ENCODE assay signal across 8 cellular contexts in the genomic region with DNA sequence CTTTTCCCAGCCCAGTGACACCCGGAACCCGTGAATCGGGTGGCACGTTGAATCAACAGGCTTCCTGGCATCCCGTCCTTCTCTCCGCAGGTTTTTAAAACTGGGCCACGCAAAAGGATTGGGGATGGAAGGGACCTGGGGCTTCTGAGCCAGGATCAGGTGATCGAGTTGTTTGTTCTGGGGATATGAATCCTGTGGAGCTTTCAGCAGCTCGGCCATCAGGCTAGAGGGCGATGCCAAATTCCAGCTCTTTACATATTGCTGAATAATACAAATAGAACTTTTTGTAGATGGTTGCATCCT. TPM values are rescaled to one million over a fixed set of nuclear protein-coding genes. Genes with fewer than 3 reads are reported as not detected.
DNase-seq lines count a peak whose midpoint lies in the region; ATAC-seq and TF ChIP-seq lines count a peak whose summit lies in the region.

No MANE protein-coding gene starts in this region.

- POLR2A ChIA-PET in naive thymus-derived CD8-positive, alpha-beta T cell (lab: Charles Lee) = interaction anchor here (0.6 to 4.6 kb wide), 13 partner anchors 13 to 581 kb away, joined by 3 to 62 read pairs (median 11); partner anchors contain the start of genes BLTP2, PHF12, POLDIP2 and PROCA1

- peak overlapping the region; percentile 98 for H3K4me3 Mint-ChIP-seq in central memory CD8-positive, alpha-beta T cell
- peak overlapping the region; percentile 94 to 100 (median 100) for H3K4me3 Mint-ChIP-seq in naive thymus-derived CD8-positive, alpha-beta T cell

- H3K27ac ChIP-seq in HUES48 (ENCODE audit: low read depth, low read length) = peak overlapping the region; percentile 97

- peak overlapping the region; percentile 80 for H3K9ac ChIP-seq in HUES48 (ENCODE audit: low read depth, low read length)

- H3K9me3 ChIP-seq in BE2C (no peaks in the 10 kb centered on the region), HUES48 (ENCODE audit: control insufficient read depth, insufficient read depth, low read length) (peaks cover 11% of the 10 kb centered on the region)

- H3K36me3 ChIP-seq in BE2C (peaks cover 4% of the 10 kb centered on the region; the same call in 1 of the 2 replicates), HUES48 (ENCODE audit: control insufficient read depth, insufficient read depth, low read length) (peaks cover 20% of the 10 kb centered on the region)

- H3K4me3 ChIP-seq in BE2C (ENCODE audit: low read depth, low read length) = peak overlapping the region; percentile 93
- peak overlapping the region; percentile 95 for H3K4me3 ChIP-seq in HUES48 (ENCODE audit: low read depth, low read length)

- no peaks in the 10 kb centered on the region for H3K27me3 ChIP-seq in BE2C
- no peaks in the 10 kb centered on the region for H3K27me3 ChIP-seq in HUES48 (ENCODE audit: control insufficient read depth, insufficient read depth, low read length)

- H3K4me1 Mint-ChIP-seq in central memory CD8-positive, alpha-beta T cell = peaks cover 62% of the 10 kb centered on the region
- H3K4me1 Mint-ChIP-seq in naive thymus-derived CD8-positive, alpha-beta T cell = peaks cover 31 to 70% (median 66%) of the 10 kb centered on the region in 4 donors

- peaks cover 18% of the 10 kb centered on the region for H3K36me3 Mint-ChIP-seq in central memory CD8-positive, alpha-beta T cell (ENCODE audit: insufficient read depth)
- H3K36me3 Mint-ChIP-seq in naive thymus-derived CD8-positive, alpha-beta T cell = peaks cover 0 to 39% (median 18%) of the 10 kb centered on the region in 3 donors

- ATAC-seq in central memory CD8-positive, alpha-beta T cell (replicated peaks; ENCODE audit: extremely low read depth, poor library complexity, severe bottlenecking) = no peak
- no peak for ATAC-seq in naive thymus-derived CD8-positive, alpha-beta T cell
- ATAC-seq in GM18861 (IDR thresholded peaks at IDR 0.05; ENCODE audit: unreplicated experiment) (no peak), HG03342 (IDR thresholded peaks at IDR 0.05; ENCODE audit: unreplicated experiment) (no peak)

- H3K9me3 Mint-ChIP-seq in central memory CD8-positive, alpha-beta T cell = no peaks in the 10 kb centered on the region
- H3K9me3 Mint-ChIP-seq in naive thymus-derived CD8-positive, alpha-beta T cell = no peaks in the 10 kb centered on the region

- H3K27me3 Mint-ChIP-seq in central memory CD8-positive, alpha-beta T cell = no peaks in the 10 kb centered on the region
- H3K27me3 Mint-ChIP-seq in naive thymus-derived CD8-positive, alpha-beta T cell = no peaks in the 10 kb centered on the region

- no peak for DNase-seq in BE2C
- DNase-seq in central memory CD8-positive, alpha-beta T cell (ENCODE audit: low spot score in 2 of 2) = no peak
- DNase-seq in naive thymus-derived CD8-positive, alpha-beta T cell = no peak
- no peak for DNase-seq in iPS-NIHi7 (ENCODE audit: extremely low spot score)
- no peak for DNase-seq in GM19238 (ENCODE audit: insufficient read length, low spot score)

- H3K4me1 ChIP-seq in BE2C (no peaks in the 10 kb centered on the region), HUES48 (ENCODE audit: control insufficient read depth, insufficient read depth, low read length) (peaks cover 7% of the 10 kb centered on the region)

- H3K27ac Mint-ChIP-seq in central memory CD8-positive, alpha-beta T cell (ENCODE audit: low read depth) = peak overlapping the region; percentile 99
- H3K27ac Mint-ChIP-seq in naive thymus-derived CD8-positive, alpha-beta T cell = peak overlapping the region; percentile 99 to 100 (median 100)

- TF ChIP-seq CTCF in BE2C (IDR thresholded peaks at IDR 0.05; ENCODE audit: low read depth, low read length) = no peak

RNA-seq across cellular contexts. Expression of gene SUPT6H, which starts 0.5 kb away (rescaled TPM):
- 45.4 TPM for polyA plus RNA-seq in BE2C (2012; ENCODE audit: insufficient read depth, insufficient read length, low read depth)
- total RNA-seq in naive thymus-derived CD8-positive, alpha-beta T cell = 100 to 1,000 TPM in 1 of 2 experiments, 10 to 100 TPM in 1; 88.1 to 105 TPM
- polyA plus RNA-seq in naive thymus-derived CD8-positive, alpha-beta T cell = 10 to 100 TPM in 1 of 3 donors, 1 to 10 TPM in 2; 7.4 to 22.0 (median 10.0) TPM

RNA-seq across cellular contexts. Expression of gene SDF2, which starts 0.8 kb away (rescaled TPM):
- 43.8 TPM for polyA plus RNA-seq in BE2C (2012; ENCODE audit: insufficient read depth, insufficient read length, low read depth)
- total RNA-seq in naive thymus-derived CD8-positive, alpha-beta T cell = 10 to 100 TPM; 38.4 to 40.0 TPM
- polyA plus RNA-seq in naive thymus-derived CD8-positive, alpha-beta T cell = 10 to 100 TPM; 55.8 to 76.3 (median 59.0) TPM

RNA-seq across cellular contexts. Expression of gene BLTP2, which starts 17.5 kb away (rescaled TPM):
- polyA plus RNA-seq in BE2C (2012; ENCODE audit: insufficient read depth, insufficient read length, low read depth) = 61.7 TPM
- total RNA-seq in naive thymus-derived CD8-positive, alpha-beta T cell = 100 to 1,000 TPM; 137 to 149 TPM
- polyA plus RNA-seq in naive thymus-derived CD8-positive, alpha-beta T cell = 10 to 100 TPM; 36.0 to 51.7 (median 36.1) TPM

RNA-seq across cellular contexts. Expression of gene RSKR, which starts 48.5 kb away (rescaled TPM):
- 10.1 TPM for polyA plus RNA-seq in BE2C (2012; ENCODE audit: insufficient read depth, insufficient read length, low read depth)
- total RNA-seq in naive thymus-derived CD8-positive, alpha-beta T cell = 10 to 100 TPM; 27.3 to 28.9 TPM
- polyA plus RNA-seq in naive thymus-derived CD8-positive, alpha-beta T cell = under 1 TPM; 0.11 to 0.75 (median 0.24) TPM

RNA-seq across cellular contexts. Expression of gene PROCA1, which starts 49.2 kb away (rescaled TPM):
- 0.52 TPM for polyA plus RNA-seq in BE2C (2012; ENCODE audit: insufficient read depth, insufficient read length, low read depth)
- total RNA-seq in naive thymus-derived CD8-positive, alpha-beta T cell = 10 to 100 TPM; 16.7 to 17.3 TPM
- 1 to 10 TPM in 1 of 3 donors, under 1 TPM in 2; 0.16 to 2.0 (median 0.20) TPM for polyA plus RNA-seq in naive thymus-derived CD8-positive, alpha-beta T cell
